8 cellular contexts compared by ENCODE assay signal in the genomic region with DNA sequence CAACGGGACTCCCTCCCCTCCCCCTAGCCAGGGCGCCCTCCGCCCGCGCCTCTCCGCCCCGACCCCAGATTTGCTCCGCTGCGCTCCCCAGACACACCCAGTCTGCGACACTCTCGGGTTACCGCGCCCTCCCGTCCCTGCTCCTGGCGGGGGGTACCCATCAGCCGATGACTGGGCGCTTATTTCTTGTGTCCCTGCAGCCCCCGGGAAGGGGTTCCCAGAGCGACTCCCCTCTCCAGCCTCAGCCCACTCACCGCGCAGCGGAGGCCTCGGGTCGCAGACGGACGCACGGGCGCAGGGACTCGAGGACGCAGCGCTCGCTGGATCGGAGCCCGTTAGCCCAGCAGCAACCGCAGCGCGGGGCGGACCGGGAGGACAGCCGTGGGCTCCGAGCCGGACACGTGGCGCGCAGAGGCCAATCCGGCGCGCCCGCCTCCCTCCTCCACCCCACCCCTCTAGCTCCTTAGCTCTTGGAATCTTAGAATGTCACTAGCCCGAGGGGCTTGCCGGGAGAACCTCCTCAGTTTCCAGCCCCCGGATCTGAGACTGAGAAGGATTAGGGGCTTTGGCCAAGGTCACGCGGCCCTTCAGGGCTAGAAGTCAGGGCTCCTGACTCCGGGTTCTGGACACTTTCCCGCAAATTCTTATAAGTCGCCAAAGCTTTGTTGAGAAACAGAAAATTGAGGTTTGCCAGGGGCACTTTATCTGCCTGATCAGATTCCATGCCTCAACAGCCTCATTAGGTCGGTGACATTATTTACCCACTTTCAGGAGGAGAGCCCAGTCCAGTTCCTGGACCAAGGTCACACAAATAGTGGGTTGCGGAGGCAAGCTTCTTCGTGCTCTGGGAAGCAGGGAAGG. TPM values are rescaled to one million over a fixed set of nuclear protein-coding genes. Genes with fewer than 3 reads are reported as not detected.
DNase-seq lines count a peak whose midpoint lies in the region; ATAC-seq lines count a peak whose summit lies in the region.

ANXA6 (minus strand) TSS at position 354 of the 861 bp plus-strand sequence. CDS start 9,878 bp downstream, outside the sequence.

- no peaks in the 10 kb centered on the region for H3K9me3 ChIP-seq in HAP-1

- peak; percentile 99 for ATAC-seq in sciatic nerve

- DNase-seq in GM04504 (ENCODE audit: low read depth) (peak; percentile 63), HAP-1 (ENCODE audit: low spot score in 2 of 2) (peak; percentile 87 to 90), MV-4-11 (lab: John Stamatoyannopoulos, UW) (peak; percentile 54), T-helper 9 cell (peak; percentile 61), brain pericyte (ENCODE audit: low read depth, low spot score) (peak; percentile 32), sciatic nerve (ENCODE audit: low spot score) (peak; percentile 91), GM19240 (ENCODE audit: insufficient read length, low spot score) (no peak)

- intact Hi-C loops in sciatic nerve (cut with DNase I), result no loop called here

- peak within 1 kb of the TSS; percentile 73 for H3K4me3 ChIP-seq in HAP-1
- H3K4me3 ChIP-seq in iPS-11a (ENCODE audit: low read depth, low read length), result peak within 1 kb of the TSS; percentile 69

- no peaks in the 10 kb centered on the region; the same call in 1 of the 2 replicates for H3K36me3 ChIP-seq in HAP-1 (replicated peaks)

- no peaks in the 10 kb centered on the region for H3K27me3 ChIP-seq in HAP-1 (ENCODE audit: low read depth)

- in situ Hi-C loops in HAP-1 (cut with MboI; ENCODE audit: low sequenced_read_pairs), result loop anchor here (25.0 kb wide), 1 partner anchor 370 kb away; the partner anchor contains the start of gene SMIM3

- H3K4me1 ChIP-seq in HAP-1, result peaks cover 12% of the 10 kb centered on the region

RNA-seq across cellular contexts. Expression of gene ANXA6, which starts in this region (rescaled TPM):
- 211 TPM for total RNA-seq in sciatic nerve
